ENCODE assay signal across 31 cellular contexts in the genomic region with DNA sequence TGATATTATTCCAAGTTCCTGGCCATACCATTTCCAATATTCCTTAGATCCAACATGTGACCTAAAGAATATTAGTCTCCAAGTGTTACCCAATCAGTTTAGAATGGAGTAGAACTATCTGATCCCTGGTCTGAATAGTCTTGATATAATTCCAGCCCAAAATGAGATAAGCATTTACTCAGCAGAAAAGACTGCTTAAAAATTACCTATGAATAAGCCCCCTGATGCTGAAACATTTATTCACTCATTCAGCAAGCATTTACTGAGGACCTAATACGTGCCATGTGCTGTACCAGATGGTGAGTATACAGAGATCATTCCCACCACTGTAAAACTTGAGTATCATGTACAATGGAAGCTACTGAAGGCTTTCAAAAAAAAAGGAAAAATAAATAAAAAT.
"Had no signal": no experiment of that assay in that cellular context is flagged by ENCODE, and none has a peak within 500 bp of the region (broad histone marks: within the 10 kb centered on the region; RNA-seq: fewer than 3 reads in every experiment).

No MANE protein-coding gene starts in this region.

- H3K36me3 ChIP-seq: esophagus muscularis mucosa, gastrocnemius medialis, heart left ventricle, WERI-Rb-1 had no signal

- H3K27me3 ChIP-seq: body of pancreas, esophagus muscularis mucosa, foreskin keratinocyte, gastrocnemius medialis had no signal

- ATAC-seq: activated CD4-positive, CD25-positive, alpha-beta regulatory T cell treated with anti-CD3 and anti-CD28 coated beads, Interleukin-2, amount 50 U/mL, for 24 hours; activated CD8-positive, alpha-beta T cell treated with anti-CD3 and anti-CD28 coated beads for 36 hours; activated naive CD4-positive, alpha-beta T cell treated with anti-CD3 and anti-CD28 coated beads, Interleukin-2, amount 50 U/mL, for 72 hours; body of pancreas; effector memory CD8-positive, alpha-beta T cell; foreskin keratinocyte; gastrocnemius medialis; heart left ventricle had no signal

- H3K4me3 ChIP-seq: body of pancreas, esophagus muscularis mucosa, gastrocnemius medialis, heart left ventricle had no signal

- H3K9me3 ChIP-seq: body of pancreas, esophagus muscularis mucosa, gastrocnemius medialis, heart left ventricle had no signal

- H3K4me1 ChIP-seq: body of pancreas, foreskin keratinocyte, gastrocnemius medialis, heart left ventricle had no signal

- DNase-seq: activated B cell treated with CpG ODN at 0.5 μM for 24 hours; activated CD4-positive, alpha-beta T cell treated with anti-CD3 and anti-CD28 coated beads for 48 hours; activated CD4-positive, alpha-beta T cell treated with anti-CD3 and anti-CD28 coated beads, Interleukin-2, amount 50 U/mL, for 1 hour; activated CD4-positive, alpha-beta T cell treated with anti-CD3 and anti-CD28 coated beads, Interleukin-2, amount 50 U/mL, for 48 hours; activated CD8-positive, alpha-beta memory T cell treated with anti-CD3 and anti-CD28 coated beads for 24 hours; activated CD8-positive, alpha-beta memory T cell treated with anti-CD3 and anti-CD28 coated beads, Interleukin-2, amount 50 U/mL, for 4 hours; activated CD8-positive, alpha-beta T cell treated with anti-CD3 and anti-CD28 coated beads for 36 hours; activated gamma-delta T cell; activated naive CD4-positive, alpha-beta T cell; activated naive CD4-positive, alpha-beta T cell treated with anti-CD3 and anti-CD28 coated beads, Interleukin-2, amount 10 ng/mL, durations not matched to agents 7 days and 5 days; activated naive CD8-positive, alpha-beta T cell treated with anti-CD3 and anti-CD28 coated beads, Interleukin-2, amount 10 ng/mL, durations not matched to agents 7 days and 5 days; activated T-cell treated with anti-CD3 and anti-CD28 coated beads, Interleukin-2, amount 50 U/mL, for 1 hour; activated T-cell treated with anti-CD3 and anti-CD28 coated beads, Interleukin-2, amount 50 U/mL, for 48 hours; amniotic stem cell; aorta; body of pancreas; caudate nucleus; cortex of kidney; dermis blood vessel endothelial cell; effector CD4-positive, alpha-beta T cell; effector memory CD8-positive, alpha-beta T cell; erythroblast; foreskin keratinocyte; gastrocnemius medialis; glutamatergic neuron; heart left ventricle; T-helper 2 cell; WERI-Rb-1 had no signal

- H3K27ac ChIP-seq: body of pancreas, esophagus muscularis mucosa, foreskin keratinocyte, gastrocnemius medialis, heart left ventricle, WERI-Rb-1 had no signal
